Comparison of ENCODE assay signal across 7 cellular contexts in the genomic region with DNA sequence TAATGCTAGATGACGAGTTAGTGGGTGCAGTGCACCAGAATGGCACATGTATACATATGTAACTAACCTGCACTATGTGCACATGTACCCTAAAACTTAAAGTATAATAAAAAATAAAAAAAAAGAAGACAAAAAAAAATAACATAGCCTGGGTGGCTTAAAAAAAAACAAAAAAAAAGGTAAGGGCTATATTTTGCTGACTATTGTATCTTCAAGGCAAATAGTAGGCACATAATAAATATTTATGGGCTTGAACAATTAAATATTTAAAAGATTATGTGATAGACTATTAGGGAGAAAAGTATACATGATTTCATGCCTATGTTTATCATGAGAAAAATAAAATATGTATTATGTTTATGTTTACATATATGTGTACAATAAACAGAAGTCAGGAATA.
"Had no signal": no experiment of that assay in that cellular context is flagged by ENCODE, and none has a peak within 500 bp of the region (broad histone marks: within the 10 kb centered on the region; RNA-seq: fewer than 3 reads in every experiment).

No MANE protein-coding gene starts in this region.

- DNase-seq: H9, HCEC 1CT, KG1 had no signal

- H3K4me2 ChIP-seq: GM23338 had no signal

- ATAC-seq: GM23338 had no signal

- FAIRE-seq: H1, H54, HTR-8/SVneo had no signal

- H2AFZ ChIP-seq: GM23338 had no signal

- H3K4me3 ChIP-seq: GM23338 had no signal
